Comparison of ENCODE assay signal across 8 cellular contexts in the genomic region with DNA sequence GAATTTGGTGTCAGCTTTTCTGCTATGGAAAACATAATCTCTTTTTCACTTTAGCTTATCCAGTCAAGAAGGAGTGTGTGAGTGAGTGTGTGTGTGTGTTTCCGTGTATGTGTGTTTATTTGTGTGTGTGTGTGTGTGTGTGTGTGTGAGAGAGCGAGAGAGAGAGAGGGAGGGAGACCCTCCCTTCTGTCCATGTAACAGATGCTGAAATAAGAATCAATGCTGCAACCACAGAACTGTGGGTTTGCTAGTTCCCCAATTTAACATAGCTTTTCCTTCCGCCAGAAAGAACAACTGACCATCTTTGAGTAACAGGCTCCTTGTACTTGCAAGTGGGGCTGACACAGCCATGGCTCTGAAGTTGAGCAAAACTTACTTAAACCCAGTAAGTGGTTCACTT. TPM values are rescaled to one million over a fixed set of nuclear protein-coding genes. Genes with fewer than 3 reads are reported as not detected.
DNase-seq lines count a peak whose midpoint lies in the region; ATAC-seq and TF ChIP-seq lines count a peak whose summit lies in the region.

No MANE protein-coding gene starts in this region.

- H3K4me3 Mint-ChIP-seq in activated T-cell treated with anti-CD3 and anti-CD28 coated beads, Interleukin-2, amount 50 U/mL, for 4 hours: peak overlapping the region; percentile 96
- peak overlapping the region; percentile 99 for H3K4me3 Mint-ChIP-seq in activated CD8-positive, alpha-beta T cell treated with anti-CD3 and anti-CD28 coated beads for 36 hours
- peak overlapping the region; percentile 56 to 95 for H3K4me3 Mint-ChIP-seq in stimulated activated naive CD8-positive, alpha-beta T cell treated with anti-CD3 and anti-CD28 coated beads, Interleukin-15, amount 100 ng/mL, for 72 hours
- no peak overlapping the region for H3K4me3 Mint-ChIP-seq in nephron progenitor cell

- peak overlapping the region; percentile 99 for H3K27ac Mint-ChIP-seq in activated CD8-positive, alpha-beta T cell treated with anti-CD3 and anti-CD28 coated beads for 36 hours
- peak overlapping the region; percentile 95 to 97 for H3K27ac Mint-ChIP-seq in stimulated activated naive CD8-positive, alpha-beta T cell treated with anti-CD3 and anti-CD28 coated beads, Interleukin-15, amount 100 ng/mL, for 72 hours
- no peak overlapping the region for H3K27ac Mint-ChIP-seq in nephron progenitor cell

- H3K27me3 Mint-ChIP-seq in activated T-cell treated with anti-CD3 and anti-CD28 coated beads, Interleukin-2, amount 50 U/mL, for 4 hours (ENCODE audit: low read depth): no peaks in the 10 kb centered on the region
- H3K27me3 Mint-ChIP-seq in activated CD8-positive, alpha-beta T cell treated with anti-CD3 and anti-CD28 coated beads for 36 hours: peaks cover 3% of the 10 kb centered on the region
- no peaks in the 10 kb centered on the region for H3K27me3 Mint-ChIP-seq in stimulated activated naive CD8-positive, alpha-beta T cell treated with anti-CD3 and anti-CD28 coated beads, Interleukin-15, amount 100 ng/mL, for 72 hours
- H3K27me3 Mint-ChIP-seq in nephron progenitor cell (ENCODE audit: low read depth, poor library complexity): peaks cover 6% of the 10 kb centered on the region

- H3K36me3 ChIP-seq in esophagus muscularis mucosa: no peaks in the 10 kb centered on the region

- no peak for DNase-seq in activated T-cell treated with anti-CD3 and anti-CD28 coated beads, Interleukin-2, amount 50 U/mL, for 4 hours
- DNase-seq in activated T-cell treated with anti-CD3 and anti-CD28 coated beads for 4 hours: no peak
- DNase-seq in activated CD8-positive, alpha-beta T cell treated with anti-CD3 and anti-CD28 coated beads for 36 hours: no peak
- DNase-seq in stimulated activated naive CD8-positive, alpha-beta T cell treated with anti-CD3 and anti-CD28 coated beads, Interleukin-15, amount 100 ng/mL, for 72 hours: no peak
- no peak for DNase-seq in esophagus muscularis mucosa (ENCODE audit: extremely low spot score)
- no peak for DNase-seq in nephron progenitor cell
- no peak for DNase-seq in omental fat pad (ENCODE audit: low spot score)

- no peaks in the 10 kb centered on the region for H3K4me1 ChIP-seq in esophagus muscularis mucosa

- peaks cover 0 to 12% (median 0%) of the 10 kb centered on the region in 4 donors for H3K27me3 ChIP-seq in esophagus muscularis mucosa

- H3K4me1 Mint-ChIP-seq in activated T-cell treated with anti-CD3 and anti-CD28 coated beads, Interleukin-2, amount 50 U/mL, for 4 hours (ENCODE audit: low read depth): peaks cover 78% of the 10 kb centered on the region
- H3K4me1 Mint-ChIP-seq in activated CD8-positive, alpha-beta T cell treated with anti-CD3 and anti-CD28 coated beads for 36 hours (ENCODE audit: low read depth): peaks cover 60% of the 10 kb centered on the region
- peaks cover 63% of the 10 kb centered on the region for H3K4me1 Mint-ChIP-seq in stimulated activated naive CD8-positive, alpha-beta T cell treated with anti-CD3 and anti-CD28 coated beads, Interleukin-15, amount 100 ng/mL, for 72 hours
- H3K4me1 Mint-ChIP-seq in nephron progenitor cell: peaks cover 13% of the 10 kb centered on the region

- H3K36me3 Mint-ChIP-seq in activated T-cell treated with anti-CD3 and anti-CD28 coated beads, Interleukin-2, amount 50 U/mL, for 4 hours (ENCODE audit: insufficient read depth): peaks cover 47% of the 10 kb centered on the region
- H3K36me3 Mint-ChIP-seq in activated CD8-positive, alpha-beta T cell treated with anti-CD3 and anti-CD28 coated beads for 36 hours (ENCODE audit: low read depth): peaks cover 89% of the 10 kb centered on the region
- no peaks in the 10 kb centered on the region for H3K36me3 Mint-ChIP-seq in nephron progenitor cell (ENCODE audit: low read depth)

- TF ChIP-seq CTCF in activated CD8-positive, alpha-beta T cell treated with anti-CD3 and anti-CD28 coated beads for 36 hours (IDR thresholded peaks at IDR 0.05): no peak
- TF ChIP-seq CTCF in esophagus muscularis mucosa (IDR thresholded peaks at IDR 0.05): no peak
- no peak for TF ChIP-seq CTCF in nephron progenitor cell (IDR thresholded peaks at IDR 0.05)
- no peak for TF ChIP-seq CTCF in omental fat pad (IDR thresholded peaks at IDR 0.05)

- POLR2A ChIA-PET in activated CD8-positive, alpha-beta T cell treated with anti-CD3 and anti-CD28 coated beads for 36 hours (lab: Charles Lee): interaction anchor here (1.0 to 8.7 kb wide), 4 partner anchors 7 to 34 kb away, joined by 4 to 137 read pairs (median 6); no protein-coding TSS in a partner anchor

- intact Hi-C loops in activated CD8-positive, alpha-beta T cell treated with anti-CD3 and anti-CD28 coated beads for 36 hours (cut with micrococcal nuclease): loop anchor here (5.0 kb wide), 1 partner anchor 36 kb away; a partner anchor contains a TSS
- intact Hi-C loops in esophagus muscularis mucosa (cut with DNase I): no loop called here

- no peak for TF ChIP-seq POLR2A in esophagus muscularis mucosa (IDR thresholded peaks at IDR 0.05; ENCODE audit: low read depth)

- H3K9me3 ChIP-seq in esophagus muscularis mucosa: no peaks in the 10 kb centered on the region

- TF ChIP-seq EP300 in esophagus muscularis mucosa (IDR thresholded peaks at IDR 0.05): no peak

- no peak for ATAC-seq in activated T-cell treated with anti-CD3 and anti-CD28 coated beads, Interleukin-2, amount 50 U/mL, for 4 hours
- peak; percentile 24 for ATAC-seq in HG03196 (IDR thresholded peaks at IDR 0.05; ENCODE audit: unreplicated experiment)
- ATAC-seq in activated CD8-positive, alpha-beta T cell treated with anti-CD3 and anti-CD28 coated beads for 36 hours: no peak
- peak; percentile 2 for ATAC-seq in stimulated activated naive CD8-positive, alpha-beta T cell treated with anti-CD3 and anti-CD28 coated beads, Interleukin-15, amount 100 ng/mL, for 72 hours
- no peak for ATAC-seq in omental fat pad (ENCODE audit: low FRiP score)

- 49% methylated on average over 3 of the region's 3 CpGs for WGBS in esophagus muscularis mucosa

- H3K4me3 ChIP-seq in esophagus muscularis mucosa: no peak overlapping the region

- CTCF ChIA-PET in activated CD8-positive, alpha-beta T cell treated with anti-CD3 and anti-CD28 coated beads for 36 hours (lab: Charles Lee): interaction anchor here (0.8 to 3.7 kb wide), 5 partner anchors 9 to 17 kb away, joined by 3 to 28 read pairs (median 5); no protein-coding TSS in a partner anchor

- peak overlapping the region in 2 of 4 donors; percentile 5 to 35 for H3K27ac ChIP-seq in esophagus muscularis mucosa (replicated peaks in 1 of 4)

- H3K9me3 Mint-ChIP-seq in activated T-cell treated with anti-CD3 and anti-CD28 coated beads, Interleukin-2, amount 50 U/mL, for 4 hours: no peaks in the 10 kb centered on the region
- H3K9me3 Mint-ChIP-seq in activated CD8-positive, alpha-beta T cell treated with anti-CD3 and anti-CD28 coated beads for 36 hours: no peaks in the 10 kb centered on the region
- H3K9me3 Mint-ChIP-seq in stimulated activated naive CD8-positive, alpha-beta T cell treated with anti-CD3 and anti-CD28 coated beads, Interleukin-15, amount 100 ng/mL, for 72 hours: no peaks in the 10 kb centered on the region
- no peaks in the 10 kb centered on the region for H3K9me3 Mint-ChIP-seq in nephron progenitor cell

RNA-seq across cellular contexts. Expression of a gene that starts 5.2 kb away (rescaled TPM):
- 100 to 1,000 TPM; 617 to 663 (median 631) TPM for total RNA-seq in activated T-cell treated with anti-CD3 and anti-CD28 coated beads, Interleukin-2, amount 50 U/mL, for 4 hours
- 1,000 to 10,000 TPM; 1,014 to 1,019 TPM for total RNA-seq in activated CD8-positive, alpha-beta T cell treated with anti-CD3 and anti-CD28 coated beads for 36 hours
- total RNA-seq in esophagus muscularis mucosa (10 to 100 TPM; 11.9 to 54.7 (median 16.6) TPM), omental fat pad (100 to 1,000 TPM in 3 of 4 donors, 10 to 100 TPM in 1; 61.0 to 325 (median 142) TPM)

RNA-seq across cellular contexts. Expression of a gene that starts 35.0 kb away (rescaled TPM):
- under 1 TPM in 1 of 3 donors, not detected in 2; 0.16 TPM for total RNA-seq in activated T-cell treated with anti-CD3 and anti-CD28 coated beads, Interleukin-2, amount 50 U/mL, for 4 hours
- under 1 TPM; 0.47 to 0.59 TPM for total RNA-seq in activated CD8-positive, alpha-beta T cell treated with anti-CD3 and anti-CD28 coated beads for 36 hours
- total RNA-seq in esophagus muscularis mucosa (under 1 TPM in 1 of 4 donors, not detected in 3; 0.19 TPM), omental fat pad (1 to 10 TPM in 1 of 4 donors, not detected in 3; 1.0 TPM)

Comparison
In these comparisons a context has a peak if more than half of its experiments do, and no peak if none do; other contexts are left out.
1. ATAC-seq: peak in HG03196 (single experiment) and stimulated activated naive CD8-positive, alpha-beta T cell treated with anti-CD3 and anti-CD28 coated beads, Interleukin-15, amount 100 ng/mL, for 72 hours (single experiment); none in activated T-cell treated with anti-CD3 and anti-CD28 coated beads, Interleukin-2, amount 50 U/mL, for 4 hours (0 of 2), activated CD8-positive, alpha-beta T cell treated with anti-CD3 and anti-CD28 coated beads for 36 hours (single experiment) and omental fat pad (single experiment).